Comparison of ENCODE assay signal across 8 cellular contexts in genomic region chr1:175072131-175072941, GRCh38. TPM values are rescaled to one million over a fixed set of nuclear protein-coding genes. Genes with fewer than 3 reads are reported as not detected.
DNase-seq lines count a peak whose midpoint lies in the region; ATAC-seq and TF ChIP-seq lines count a peak whose summit lies in the region.

No MANE protein-coding gene starts in this region.

- no peak overlapping the region for H3K4ac ChIP-seq in trophoblast cell (ENCODE audit: low read depth, low read length)

- H3K36me3 ChIP-seq in trophoblast cell (ENCODE audit: control insufficient read depth in 1 of 2, insufficient read depth in 2 of 2, low read length in 2 of 2) (no peaks in the 10 kb centered on the region), esophagus squamous epithelium (no peaks in the 10 kb centered on the region)

- H3K27ac ChIP-seq in AG04450 (ENCODE audit: low read depth, low read length) (peak overlapping the region; percentile 31), trophoblast cell (ENCODE audit: low read depth, low read length) (no peak overlapping the region), esophagus squamous epithelium (peak overlapping the region in 1 of 4 donors; percentile 21)

- H3K9me3 ChIP-seq in AG04450 (ENCODE audit: control insufficient read depth, insufficient read depth, low read length) (no peaks in the 10 kb centered on the region), trophoblast cell (ENCODE audit: insufficient read depth, low read depth, low read length) (no peaks in the 10 kb centered on the region), esophagus squamous epithelium (no peaks in the 10 kb centered on the region)

- no peaks in the 10 kb centered on the region for H3K27me3 ChIP-seq in AG04450 (ENCODE audit: control insufficient read depth, insufficient read depth, low read length)
- no peaks in the 10 kb centered on the region for H3K27me3 ChIP-seq in trophoblast cell (ENCODE audit: insufficient read depth, low read length)
- peaks cover 0 to 11% (median 0%) of the 10 kb centered on the region in 4 donors for H3K27me3 ChIP-seq in esophagus squamous epithelium

- intact Hi-C loops in esophagus squamous epithelium (cut with DNase I) = no loop called here

- no peaks in the 10 kb centered on the region for H3K79me1 ChIP-seq in trophoblast cell (ENCODE audit: low read length)

- no CpG with 5 or more reads among the region's 10 CpGs for WGBS in trophoblast cell (ENCODE audit: extremely low coverage, insufficient coverage, insufficient read length)
- 25 to 26% methylated on average over 10 of the region's 10 CpGs for WGBS in esophagus squamous epithelium, 2 donors

- H2AFZ ChIP-seq in trophoblast cell (ENCODE audit: insufficient read depth, low read length, poor library complexity) = peak overlapping the region; percentile 17

- no peak overlapping the region for H4K8ac ChIP-seq in trophoblast cell (ENCODE audit: low read depth, low read length)

- no peak for TF ChIP-seq POLR2A in esophagus squamous epithelium (IDR thresholded peaks at IDR 0.05)

- H4K12ac ChIP-seq in trophoblast cell (ENCODE audit: low read depth, low read length) = no peak overlapping the region

- H3K4me3 ChIP-seq in AG04450 (ENCODE audit: low read depth, low read length) (no peak overlapping the region), fibroblast of pulmonary artery (replicated peaks; ENCODE audit: low read depth, low read length) (no peak overlapping the region), trophoblast cell (ENCODE audit: low read depth, low read length) (no peak overlapping the region), esophagus squamous epithelium (peak overlapping the region in 1 of 4 donors; percentile 37)

- H3K79me2 ChIP-seq in trophoblast cell (ENCODE audit: control insufficient read depth, insufficient read depth, low read length, poor library complexity) = no peaks in the 10 kb centered on the region

- no peak overlapping the region for H3K9ac ChIP-seq in trophoblast cell (ENCODE audit: low read length)

- ATAC-seq in GM18511 (IDR thresholded peaks at IDR 0.05; ENCODE audit: unreplicated experiment) (peak; percentile 87), HG03196 (IDR thresholded peaks at IDR 0.05; ENCODE audit: unreplicated experiment) (peak; percentile 66), SK-N-SH treated with all-trans-retinoic acid at 6 μM for 48 hours (peak; percentile 74), left lobe of liver (no peak)

- DNase-seq in AG04450 (ENCODE audit: low read depth, low spot score) (peak; percentile 23), fibroblast of pulmonary artery (ENCODE audit: low read depth) (peak; percentile 45), trophoblast cell (no peak), left lobe of liver (ENCODE audit: low spot score) (no peak), esophagus squamous epithelium (lab: John Stamatoyannopoulos, UW) (no peak)

- no peak overlapping the region for H4K91ac ChIP-seq in trophoblast cell (ENCODE audit: low read depth, low read length)

- H2BK12ac ChIP-seq in trophoblast cell (ENCODE audit: low read length) = no peak overlapping the region

- peaks cover 8% of the 10 kb centered on the region in 2 experiments for H3K4me1 ChIP-seq in trophoblast cell (ENCODE audit: control insufficient read depth in 1 of 2, insufficient read depth in 2 of 2, low read length in 2 of 2)
- peaks cover 0 to 13% (median 8%) of the 10 kb centered on the region in 3 donors for H3K4me1 ChIP-seq in esophagus squamous epithelium

- TF ChIP-seq CTCF in AG04450 (IDR thresholded peaks at IDR 0.05; ENCODE audit: low read depth, low read length) = no peak
- no peak for TF ChIP-seq CTCF in fibroblast of pulmonary artery (IDR thresholded peaks at IDR 0.05; ENCODE audit: low read length, missing control alignments)
- no peak for TF ChIP-seq CTCF in esophagus squamous epithelium (IDR thresholded peaks at IDR 0.05)

- H3K14ac ChIP-seq in trophoblast cell (ENCODE audit: low read length) = no peak overlapping the region

- H2BK5ac ChIP-seq in trophoblast cell (ENCODE audit: low read depth, low read length, poor library complexity) = no peak overlapping the region

- H3K4me2 ChIP-seq in trophoblast cell (ENCODE audit: low read length) = peak overlapping the region; percentile 5

- POLR2A ChIA-PET in AG04450 (lab: Yijun Ruan, JAX) = no interaction called here

- CTCF ChIA-PET in AG04450 (lab: Charles Lee) = no interaction called here

- H2BK120ac ChIP-seq in trophoblast cell (ENCODE audit: insufficient read depth, low read length, poor library complexity) = no peak overlapping the region

- H3K18ac ChIP-seq in trophoblast cell (ENCODE audit: low read length) = no peak overlapping the region

- no peak overlapping the region for H3K23ac ChIP-seq in trophoblast cell (ENCODE audit: low read length)

- H2AK5ac ChIP-seq in trophoblast cell (ENCODE audit: low read length) = no peak overlapping the region

TF ChIP-seq in SK-N-SH treated with all-trans-retinoic acid at 6 μM for 48 hours, 23 proteins besides CTCF, POLR2A, EP300 and RAD21:
- TF ChIP-seq ZNF8 (CRISPR knock-in tag; IDR thresholded peaks at IDR 0.05) (no peak), ZFP3 (CRISPR knock-in tag; IDR thresholded peaks at IDR 0.05) (no peak), PATZ1 (CRISPR knock-in tag; IDR thresholded peaks at IDR 0.05; ENCODE audit: borderline replicate concordance) (no peak), TCF4 (CRISPR knock-in tag; IDR thresholded peaks at IDR 0.05; ENCODE audit: borderline replicate concordance) (no peak), CREB5 (CRISPR knock-in tag; IDR thresholded peaks at IDR 0.05; ENCODE audit: low read depth) (no peak), ESRRG (CRISPR knock-in tag; IDR thresholded peaks at IDR 0.05) (no peak), ISL1 (CRISPR knock-in tag; IDR thresholded peaks at IDR 0.05) (no peak)

RNA-seq across cellular contexts. Expression of gene TNN, which starts 4.7 kb away (rescaled TPM):
- not detected in 2 replicates for polyA plus RNA-seq in AG04450 (2011; rRNA removed)
- polyA minus RNA-seq in AG04450 (2011; rRNA and poly(A)+ RNA removed) = not detected in 2 replicates
- 0.06 and 0.07 TPM in 2 replicates for polyA plus RNA-seq in trophoblast cell (2013)
- total RNA-seq in left lobe of liver = 0.58 TPM
- total RNA-seq in esophagus squamous epithelium = under 1 TPM in 2 of 4 donors, not detected in 2; under 0.01 to 0.09 TPM

RNA-seq across cellular contexts. Expression of gene MRPS14, which starts 49.1 kb away (rescaled TPM):
- polyA plus RNA-seq in AG04450 (2011; rRNA removed) = 37.4 and 40.8 TPM in 2 replicates
- 14.0 and 14.4 TPM in 2 replicates for polyA minus RNA-seq in AG04450 (2011; rRNA and poly(A)+ RNA removed)
- polyA plus RNA-seq in trophoblast cell (2013) = 43.3 and 44.2 TPM in 2 replicates
- total RNA-seq in left lobe of liver (20.4 TPM), esophagus squamous epithelium (10 to 100 TPM in 3 of 4 donors, 1 to 10 TPM in 1; 8.6 to 18.1 (median 15.4) TPM)

Comparison
In these comparisons a context has a peak if more than half of its experiments do, and no peak if none do; other contexts are left out.
1. DNase-seq: peak in AG04450 (single experiment) and fibroblast of pulmonary artery (single experiment); none in trophoblast cell (0 of 2), left lobe of liver (single experiment) and esophagus squamous epithelium (single experiment).